ENCODE assay signal across 26 cellular contexts in genomic region chr10:129521161-129522025, GRCh38. TPM values are rescaled to one million over a fixed set of nuclear protein-coding genes. Genes with fewer than 3 reads are reported as not detected.
DNase-seq lines count a peak whose midpoint lies in the region; ATAC-seq, FAIRE-seq and TF ChIP-seq lines count a peak whose summit lies in the region.
"Had no signal": no experiment of that assay in that cellular context is flagged by ENCODE, and none has a peak within 500 bp of the region (broad histone marks: within the 10 kb centered on the region; RNA-seq: fewer than 3 reads in every experiment).

No MANE protein-coding gene starts in this region.

- H3K4me1 Mint-ChIP-seq in naive thymus-derived CD8-positive, alpha-beta T cell = peaks cover 0 to 12% (median 7%) of the 10 kb centered on the region in 4 donors

- peak overlapping the region; percentile 57 for H4K91ac ChIP-seq in H1 (replicated peaks; ENCODE audit: insufficient read length, low read length)

- no peak overlapping the region for H3K56ac ChIP-seq in H1 (replicated peaks; ENCODE audit: insufficient read length, low read depth, low read length)

- no peak overlapping the region for H3K23ac ChIP-seq in H1 (ENCODE audit: insufficient read length)

- H3K9ac ChIP-seq in H1 (replicated peaks in 1 of 4; ENCODE audit: extremely low read depth in 1 of 4, low read depth in 3 of 4, low read length in 3 of 4) = no peak overlapping the region

- H3K36me3 Mint-ChIP-seq in naive thymus-derived CD8-positive, alpha-beta T cell = peaks cover 6 to 30% (median 15%) of the 10 kb centered on the region in 3 donors

- no peak for TF ChIP-seq EP300 in H1 (IDR thresholded peaks at IDR 0.05; ENCODE audit: borderline replicate concordance in 1 of 2, low read depth in 2 of 2, low read length in 2 of 2)

- H2AFZ ChIP-seq in H1 (ENCODE audit: low read length) = no peak overlapping the region

- POLR2A ChIA-PET in H1 (lab: Charles Lee; ENCODE audit: partially characterized antibody) = no interaction called here
- POLR2A ChIA-PET in naive thymus-derived CD8-positive, alpha-beta T cell (lab: Charles Lee) = interaction anchor here (0.6 kb wide), 1 partner anchor 101 kb away, joined by 3 read pairs; no protein-coding TSS in a partner anchor

- H3K4me3 Mint-ChIP-seq in naive thymus-derived CD8-positive, alpha-beta T cell = no peak overlapping the region
- H3K4me3 Mint-ChIP-seq: CD8-positive, alpha-beta T cell had no signal

- H3K27ac Mint-ChIP-seq in naive thymus-derived CD8-positive, alpha-beta T cell = peak overlapping the region in 1 of 10 donors; percentile 59
- H3K27ac Mint-ChIP-seq: CD8-positive, alpha-beta T cell had no signal

- H3K36me3 ChIP-seq in H1 (ENCODE audit: control insufficient read depth in 2 of 4, insufficient read depth in 4 of 4, low read length in 3 of 4) = no peaks in the 10 kb centered on the region
- H3K36me3 ChIP-seq in MG63 = no peaks in the 10 kb centered on the region
- H3K36me3 ChIP-seq: Peyer's patch had no signal

- no peaks in the 10 kb centered on the region for H3K27me3 ChIP-seq in H1 (replicated peaks in 1 of 4; ENCODE audit: control insufficient read depth in 3 of 4, extremely low read depth in 1 of 4, insufficient read depth in 3 of 4, low read length in 3 of 4)
- H3K27me3 ChIP-seq in MG63 = no peaks in the 10 kb centered on the region
- H3K27me3 ChIP-seq: Peyer's patch had no signal

- no peak for TF ChIP-seq CTCF in H1 (IDR thresholded peaks at IDR 0.05; ENCODE audit: control extremely low read depth in 1 of 3, insufficient read depth in 1 of 3, low read depth in 1 of 3, low read length in 3 of 3)

- H4K5ac ChIP-seq in H1 (ENCODE audit: insufficient read length, low read depth, low read length) = no peak overlapping the region

- no peak overlapping the region; the same call in 1 of the 2 replicates for H3K27ac ChIP-seq in H1 (ENCODE audit: low read depth, low read length)
- H3K27ac ChIP-seq: HL-60, Peyer's patch, SK-N-MC had no signal

- 93% methylated on average over 20 of the region's 22 CpGs; no CpG with 5 or more reads in 1 of the 2 experiments for WGBS in H1 (ENCODE audit: extremely low coverage in 1 of 2, insufficient coverage in 1 of 2, insufficient read length in 1 of 2, insufficient replicate concordance in 2 of 2, low coverage in 1 of 2, low lambda C conversion rate in 2 of 2, missing lambda C conversion rate in 1 of 2), 2 experiments

- H3K4me3 ChIP-seq in H1 (ENCODE audit: extremely low read depth in 1 of 4, insufficient read depth in 2 of 4, low read depth in 3 of 4, low read length in 4 of 4) (no peak overlapping the region), MG63 (no peak overlapping the region)
- H3K4me3 ChIP-seq: GM12878, Peyer's patch, SK-N-MC had no signal

- H3K18ac ChIP-seq in H1 (ENCODE audit: extremely low read depth, low read length) = no peak overlapping the region

- peak overlapping the region in 1 of 2 experiments; percentile 41; a peak in 2 of 4 replicates for H3K4me2 ChIP-seq in H1 (ENCODE audit: insufficient read depth in 1 of 2, low read depth in 2 of 2, low read length in 2 of 2)

- intact Hi-C loops in cardiac septum (cut with DNase I) (no loop called here), left ventricle myocardium superior (cut with micrococcal nuclease) (no loop called here)

- no peak overlapping the region; the same call in 1 of the 2 replicates for H4K8ac ChIP-seq in H1 (ENCODE audit: extremely low read depth, insufficient read depth, low read length)

- peaks cover 0 to 34% (median 0%) of the 10 kb centered on the region in 9 donors for H3K9me3 Mint-ChIP-seq in naive thymus-derived CD8-positive, alpha-beta T cell
- H3K9me3 Mint-ChIP-seq: CD8-positive, alpha-beta T cell had no signal

- H3K4ac ChIP-seq in H1 (replicated peaks; ENCODE audit: insufficient read length, low read depth, low read length) = peak overlapping the region; percentile 57

- FAIRE-seq in H1 (lab: Jason Lieb, UNC) = no peak
- FAIRE-seq: A204.1, GM12878 had no signal

- no peak for TF ChIP-seq RAD21 in H1 (IDR thresholded peaks at IDR 0.05 in 1 of 2, conservative IDR thresholded peaks at IDR 0.05 in 1 of 2; ENCODE audit: low read depth in 2 of 2, low read length in 2 of 2)

- 0 out of 2 replicates have a peak overlapping the region, but pooled peaks have one; percentile 24 for H2BK15ac ChIP-seq in H1 (ENCODE audit: low read length)

- DNase-seq in cardiac septum (ENCODE audit: low spot score) (peak; percentile 56), left ventricle myocardium superior (no peak), H1 (ENCODE audit: low read depth in 1 of 2, low spot score in 2 of 2) (no peak), mesenteric fat pad (ENCODE audit: low spot score) (peak; percentile 86), ureter (ENCODE audit: low spot score) (peak; percentile 35), MG63 (no peak), NCI-H2196 treated with DMSO at 0.1 percent for 48 hours (lab: John Stamatoyannopoulos, UW; ENCODE audit: unreplicated experiment) (no peak)
- DNase-seq in naive thymus-derived CD8-positive, alpha-beta T cell = no peak
- DNase-seq: AML-193; C1 segment of cervical spinal cord; Caco-2; CD8-positive, alpha-beta T cell; GDM1; GOT3; KBM-7; NCI-H1105 treated with DMSO at 0.1 percent for 48 hours; NCI-H2029; NCI-H2227 treated with DMSO at 0.1 percent for 48 hours; OCI-M1; Peyer's patch; SIG-M5 had no signal

- H4K20me1 ChIP-seq in H1 (replicated peaks in 1 of 2; ENCODE audit: control insufficient read depth in 1 of 2, insufficient read depth in 2 of 2, low read length in 2 of 2) = no peaks in the 10 kb centered on the region

- H2BK5ac ChIP-seq in H1 (ENCODE audit: low read depth, low read length) = peak overlapping the region; percentile 82

- H2BK12ac ChIP-seq in H1 (ENCODE audit: low read depth, low read length) = peak overlapping the region; percentile 77; the same call in 1 of the 2 replicates

- no peak for TF ChIP-seq POLR2A in H1 (IDR thresholded peaks at IDR 0.05; ENCODE audit: control extremely low read depth in 1 of 2, low read depth in 2 of 2, low read length in 2 of 2)

- H3K79me1 ChIP-seq in H1 (ENCODE audit: low read depth, low read length) = no peaks in the 10 kb centered on the region; the same call in 1 of the 2 replicates

- CTCF ChIA-PET in H1 (lab: Charles Lee; ENCODE audit: partially characterized antibody) = interaction anchor here (0.6 to 0.9 kb wide), 3 partner anchors 21 to 136 kb away, joined by 3 read pairs; no protein-coding TSS in a partner anchor

- no peaks in the 10 kb centered on the region for H3K27me3 Mint-ChIP-seq in naive thymus-derived CD8-positive, alpha-beta T cell

- H3K79me2 ChIP-seq in H1 (ENCODE audit: control insufficient read depth in 1 of 2, insufficient read depth in 2 of 2, low read length in 2 of 2) = no peaks in the 10 kb centered on the region; a peak in 1 of 4 replicates

- no peak overlapping the region for H2AK5ac ChIP-seq in H1 (ENCODE audit: low read depth, low read length)

- H3K9me3 ChIP-seq in H1 (ENCODE audit: insufficient read depth in 2 of 2, low read depth in 1 of 2, low read length in 1 of 2) (peaks cover 0 to 3% of the 10 kb centered on the region in 2 experiments; a peak in 1 of 4 replicates), MG63 (no peaks in the 10 kb centered on the region)
- H3K9me3 ChIP-seq: Peyer's patch had no signal

- no peak for ATAC-seq in left ventricle myocardium superior
- ATAC-seq in naive thymus-derived CD8-positive, alpha-beta T cell = no peak
- ATAC-seq: CD8-positive, alpha-beta T cell; GM12878; HCT116 had no signal

- peaks cover 0 to 11% (median 10%) of the 10 kb centered on the region in 4 experiments; a peak in 6 of 7 replicates for H3K4me1 ChIP-seq in H1 (replicated peaks in 1 of 4; ENCODE audit: control insufficient read depth in 3 of 4, insufficient read depth in 4 of 4, low read length in 3 of 4)
- H3K4me1 ChIP-seq: Peyer's patch had no signal

- H2BK120ac ChIP-seq in H1 (replicated peaks; ENCODE audit: low read depth, low read length) = no peak overlapping the region

- H3K23me2 ChIP-seq in H1 (ENCODE audit: low read depth, low read length) = no peaks in the 10 kb centered on the region

- H3K14ac ChIP-seq in H1 (ENCODE audit: insufficient read length) = no peak overlapping the region

- H2BK20ac ChIP-seq in H1 (ENCODE audit: low read length) = no peak overlapping the region

TF ChIP-seq in H1, 55 proteins besides CTCF, POLR2A, EP300 and RAD21 (continues in another document):
- no peak for TF ChIP-seq TAF7 (optimal IDR thresholded peaks at IDR 0.05; ENCODE audit: borderline replicate concordance, low read depth, low read length)
- TF ChIP-seq, protein P1, sequence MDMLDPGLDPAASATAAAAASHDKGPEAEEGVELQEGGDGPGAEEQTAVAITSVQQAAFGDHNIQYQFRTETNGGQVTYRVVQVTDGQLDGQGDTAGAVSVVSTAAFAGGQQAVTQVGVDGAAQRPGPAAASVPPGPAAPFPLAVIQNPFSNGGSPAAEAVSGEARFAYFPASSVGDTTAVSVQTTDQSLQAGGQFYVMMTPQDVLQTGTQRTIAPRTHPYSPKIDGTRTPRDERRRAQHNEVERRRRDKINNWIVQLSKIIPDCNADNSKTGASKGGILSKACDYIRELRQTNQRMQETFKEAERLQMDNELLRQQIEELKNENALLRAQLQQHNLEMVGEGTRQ (IDR thresholded peaks at IDR 0.05; ENCODE audit: low read length) = no peak
- TF ChIP-seq SP4 (IDR thresholded peaks at IDR 0.05; ENCODE audit: low read length) = no peak
- no peak for TF ChIP-seq TBP (IDR thresholded peaks at IDR 0.05; ENCODE audit: low read depth, low read length)
- TF ChIP-seq RFX5 (IDR thresholded peaks at IDR 0.05; ENCODE audit: borderline replicate concordance, low read depth, low read length) = no peak
- no peak for TF ChIP-seq HDAC2 (IDR thresholded peaks at IDR 0.05; ENCODE audit: borderline replicate concordance in 1 of 2, low read depth in 2 of 2, low read length in 2 of 2)

RNA-seq across cellular contexts. Expression of gene MGMT, which starts 54.4 kb away (rescaled TPM):
- total RNA-seq in cardiac septum = 11.4 TPM
- total RNA-seq in left ventricle myocardium superior = 16.7 TPM
- 9.1 and 9.9 TPM in 2 replicates for total RNA-seq in H1 (2021; fragmentation: NEBNext Ultra II Directional; extraction: Animal tissue kit (Norgen Biotek cat#: 25700))
- 10.7 and 14.3 TPM in 2 replicates for polyA plus RNA-seq in H1 (2011; rRNA removed)
- 11.6 TPM for polyA plus RNA-seq in H1 (2011; cell fraction: cytosol; rRNA removed)
- polyA plus RNA-seq in H1 (2011; cell fraction: nucleus; rRNA removed) = 13.5 TPM
- 6.8 to 12.4 TPM (median 9.7 TPM) in 4 replicates for polyA plus RNA-seq in H1 (2012, experiment 1 of 2)
- 11.6 TPM for polyA plus RNA-seq in H1 (2012, experiment 2 of 2)
- 7.7 TPM for polyA plus RNA-seq in H1 (2013, experiment 1 of 2)
- polyA plus RNA-seq in H1 (2013, experiment 2 of 2) = 8.2 TPM
- polyA minus RNA-seq in H1 (2011; rRNA and poly(A)+ RNA removed) = 8.0 and 8.2 TPM in 2 replicates
- polyA minus RNA-seq in H1 (2011; cell fraction: cytosol; rRNA and poly(A)+ RNA removed) = 4.4 TPM
- polyA minus RNA-seq in H1 (2011; cell fraction: nucleus; rRNA and poly(A)+ RNA removed) = 26.9 TPM
- 15.8 TPM for total RNA-seq in mesenteric fat pad
- total RNA-seq in ureter = 38.6 TPM
- total RNA-seq in naive thymus-derived CD8-positive, alpha-beta T cell = 10 to 100 TPM; 18.9 to 23.4 TPM
- polyA plus RNA-seq in naive thymus-derived CD8-positive, alpha-beta T cell = 10 to 100 TPM; 32.2 to 41.7 (median 37.6) TPM
- total RNA-seq in MG63 (2014; rRNA removed; shearing (Covaris generic); ENCODE audit: low replicate concordance) = 8.0 and 21.1 TPM in 2 replicates

Comparison
In these comparisons a context has a peak if more than half of its experiments do, and no peak if none do; other contexts are left out.
1. DNase-seq: peak in cardiac septum (single experiment), mesenteric fat pad (single experiment) and ureter (single experiment); none in left ventricle myocardium superior (single experiment), H1 (0 of 2), naive thymus-derived CD8-positive, alpha-beta T cell (0 of 10), MG63 (single experiment) and NCI-H2196 treated with DMSO at 0.1 percent for 48 hours (single experiment).